Comparison of ENCODE assay signal across 18 cellular contexts in the genomic region with DNA sequence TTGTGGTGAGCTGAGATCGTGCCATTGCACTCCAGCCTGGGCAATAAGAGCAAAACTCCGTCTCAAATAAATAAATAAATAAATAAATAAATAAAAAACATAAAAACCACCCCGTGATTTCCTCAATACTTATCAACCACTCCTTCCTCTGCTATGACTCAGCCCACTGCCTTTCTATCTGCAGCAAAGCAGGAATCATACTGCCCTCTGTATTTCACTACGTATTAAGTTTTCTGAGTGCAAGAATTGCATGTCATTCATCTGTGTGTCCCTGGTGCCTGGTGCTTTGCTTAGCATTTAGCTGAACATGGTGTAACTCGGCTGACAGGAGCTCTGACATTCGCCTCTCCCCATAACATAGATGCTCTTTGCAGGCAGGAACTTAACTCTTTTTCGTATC. TPM values are rescaled to one million over a fixed set of nuclear protein-coding genes. Genes with fewer than 3 reads are reported as not detected.
DNase-seq lines count a peak whose midpoint lies in the region; ATAC-seq and TF ChIP-seq lines count a peak whose summit lies in the region.
"Had no signal": no experiment of that assay in that cellular context is flagged by ENCODE, and none has a peak within 500 bp of the region (broad histone marks: within the 10 kb centered on the region; RNA-seq: fewer than 3 reads in every experiment).

No MANE protein-coding gene starts in this region.

- peaks cover 9% of the 10 kb centered on the region for H3K79me2 ChIP-seq in mesendoderm (ENCODE audit: control insufficient read depth, insufficient read depth, low read length)

- H4K5ac ChIP-seq in mesendoderm (ENCODE audit: low read length) = no peak overlapping the region

- H3K36me3 Mint-ChIP-seq in activated CD8-positive, alpha-beta memory T cell treated with anti-CD3 and anti-CD28 coated beads, Interleukin-2, amount 10 ng/mL, durations not matched to agents 7 days and 5 days = peaks cover 41% of the 10 kb centered on the region

- no peak overlapping the region for H3K4ac ChIP-seq in mesendoderm (ENCODE audit: low read depth, low read length)

- peaks cover 17% of the 10 kb centered on the region for H3K4me1 Mint-ChIP-seq in activated CD8-positive, alpha-beta memory T cell treated with anti-CD3 and anti-CD28 coated beads, Interleukin-2, amount 10 ng/mL, durations not matched to agents 7 days and 5 days

- peaks cover 3% of the 10 kb centered on the region for H3K36me3 ChIP-seq in mesendoderm (ENCODE audit: control insufficient read depth, insufficient read depth, low read length)

- H3K56ac ChIP-seq in mesendoderm (ENCODE audit: low read length) = no peak overlapping the region

- no peak overlapping the region for H2BK5ac ChIP-seq in mesendoderm (ENCODE audit: low read length)

- no peak overlapping the region for H3K9ac ChIP-seq in mesendoderm (ENCODE audit: low read length)
- H3K9ac ChIP-seq: BLaER1, KMS-11 had no signal

- no peaks in the 10 kb centered on the region for H3K27me3 ChIP-seq in mesendoderm (ENCODE audit: insufficient read depth, low read length, poor library complexity)
- H3K27me3 ChIP-seq: BLaER1, MG63 had no signal

- CTCF ChIA-PET in activated CD8-positive, alpha-beta memory T cell treated with anti-CD3 and anti-CD28 coated beads, Interleukin-2, amount 10 ng/mL, durations not matched to agents 7 days and 5 days (lab: Charles Lee) = interaction anchor here (2.7 kb wide), 1 partner anchor 18 kb away, joined by 12 read pairs; no protein-coding TSS in a partner anchor

- H3K27ac ChIP-seq in mesendoderm (ENCODE audit: low read depth, low read length) = no peak overlapping the region
- H3K27ac ChIP-seq: 22Rv1, BLaER1, KMS-11 had no signal

- no peak for ATAC-seq in activated CD8-positive, alpha-beta memory T cell treated with anti-CD3 and anti-CD28 coated beads, Interleukin-2, amount 10 ng/mL, durations not matched to agents 7 days and 5 days

- peaks cover 2% of the 10 kb centered on the region for H3K79me1 ChIP-seq in mesendoderm (ENCODE audit: low read length)

- no peak overlapping the region for H3K23ac ChIP-seq in mesendoderm (ENCODE audit: low read length)

- H3K27ac Mint-ChIP-seq in activated CD8-positive, alpha-beta memory T cell treated with anti-CD3 and anti-CD28 coated beads, Interleukin-2, amount 10 ng/mL, durations not matched to agents 7 days and 5 days = peak overlapping the region; percentile 1

- DNase-seq in activated CD8-positive, alpha-beta memory T cell treated with anti-CD3 and anti-CD28 coated beads, Interleukin-2, amount 10 ng/mL, durations not matched to agents 7 days and 5 days = no peak
- no peak for DNase-seq in activated CD8-positive, alpha-beta memory T cell treated with anti-CD3 and anti-CD28 coated beads, Interleukin-2, amount 50 U/mL, for 48 hours
- DNase-seq in amniotic epithelial cell (ENCODE audit: low read depth) (peak; percentile 44), fibroblast of mammary gland (ENCODE audit: low read depth) (peak; percentile 23), epidermal melanocyte (ENCODE audit: insufficient read length, low spot score) (no peak), mesendoderm (no peak), GF-D8 (lab: John Stamatoyannopoulos, UW) (no peak)
- DNase-seq in activated naive CD4-positive, alpha-beta T cell treated with Interleukin-2 at 50 U/mL for 16 hours = no peak
- DNase-seq: DMS 273 treated with DMSO at 0.1 percent for 48 hours, MG63, NCI-H1105, NCI-H1694 treated with DMSO at 0.1 percent for 48 hours, NCI-H446 treated with DMSO at 0.1 percent for 48 hours, NCI-H748 treated with DMSO at 0.1 percent for 48 hours, SHP77 had no signal

- H3K4me1 ChIP-seq in mesendoderm (ENCODE audit: control insufficient read depth, low read depth, low read length) = no peaks in the 10 kb centered on the region

- no peak for TF ChIP-seq CTCF in fibroblast of mammary gland (conservative IDR thresholded peaks at IDR 0.05; ENCODE audit: control insufficient read depth, insufficient read depth, low read depth, low read length)

- H2BK15ac ChIP-seq in mesendoderm (replicated peaks; ENCODE audit: low read depth) = no peak overlapping the region

- H3K27me3 Mint-ChIP-seq in activated CD8-positive, alpha-beta memory T cell treated with anti-CD3 and anti-CD28 coated beads, Interleukin-2, amount 10 ng/mL, durations not matched to agents 7 days and 5 days = no peaks in the 10 kb centered on the region

- WGBS in mesendoderm (ENCODE audit: extremely low coverage, insufficient coverage, low lambda C conversion rate) = no CpG with 5 or more reads among the region's 7 CpGs

- no peak overlapping the region for H3K4me2 ChIP-seq in mesendoderm (ENCODE audit: low read length)
- H3K4me2 ChIP-seq: BLaER1, KMS-11 had no signal

- no peak overlapping the region for H3K4me3 Mint-ChIP-seq in activated CD8-positive, alpha-beta memory T cell treated with anti-CD3 and anti-CD28 coated beads, Interleukin-2, amount 10 ng/mL, durations not matched to agents 7 days and 5 days

- H3K9me3 Mint-ChIP-seq in activated CD8-positive, alpha-beta memory T cell treated with anti-CD3 and anti-CD28 coated beads, Interleukin-2, amount 10 ng/mL, durations not matched to agents 7 days and 5 days (ENCODE audit: low read depth) = no peaks in the 10 kb centered on the region

- no peak overlapping the region for H2AK5ac ChIP-seq in mesendoderm (ENCODE audit: low read length)

- H3K4me3 ChIP-seq in fibroblast of mammary gland (ENCODE audit: control insufficient read depth, low read depth, low read length) (no peak overlapping the region), mesendoderm (ENCODE audit: low read length) (no peak overlapping the region)
- H3K4me3 ChIP-seq: BLaER1, MG63 had no signal

- H3K18ac ChIP-seq in mesendoderm (ENCODE audit: low read length) = no peak overlapping the region

- no peak overlapping the region for H4K8ac ChIP-seq in mesendoderm (ENCODE audit: low read depth, low read length)

- no peak overlapping the region for H2BK120ac ChIP-seq in mesendoderm (ENCODE audit: low read depth, low read length)

RNA-seq across cellular contexts. Expression of a gene that starts 7.1 kb away (rescaled TPM):
- 10 to 100 TPM; 42.8 to 58.7 TPM for total RNA-seq in activated CD8-positive, alpha-beta memory T cell treated with anti-CD3 and anti-CD28 coated beads, Interleukin-2, amount 10 ng/mL, durations not matched to agents 7 days and 5 days
- 40.6 TPM for polyA plus RNA-seq in mesendoderm (2013, experiment 1 of 2)
- 42.2 TPM for polyA plus RNA-seq in mesendoderm (2013, experiment 2 of 2)

RNA-seq across cellular contexts. Expression of a gene that starts 20.8 kb away (rescaled TPM):
- total RNA-seq in activated CD8-positive, alpha-beta memory T cell treated with anti-CD3 and anti-CD28 coated beads, Interleukin-2, amount 10 ng/mL, durations not matched to agents 7 days and 5 days = 10 to 100 TPM in 1 of 2 experiments, 1 to 10 TPM in 1; 1.6 to 10.0 TPM
- polyA plus RNA-seq in mesendoderm (2013, experiment 1 of 2) = 6.2 TPM
- polyA plus RNA-seq in mesendoderm (2013, experiment 2 of 2) = 5.9 TPM

RNA-seq across cellular contexts. Expression of a gene that starts 31.6 kb away (rescaled TPM):
- 10 to 100 TPM; 15.3 to 15.9 TPM for total RNA-seq in activated CD8-positive, alpha-beta memory T cell treated with anti-CD3 and anti-CD28 coated beads, Interleukin-2, amount 10 ng/mL, durations not matched to agents 7 days and 5 days
- polyA plus RNA-seq in mesendoderm (2013, experiment 1 of 2) = 5.0 TPM
- polyA plus RNA-seq in mesendoderm (2013, experiment 2 of 2) = 5.0 TPM

Comparison
In these comparisons a context has a peak if more than half of its experiments do, and no peak if none do; other contexts are left out.
1. DNase-seq: peak in amniotic epithelial cell (single experiment) and fibroblast of mammary gland (single experiment); none in activated CD8-positive, alpha-beta memory T cell treated with anti-CD3 and anti-CD28 coated beads, Interleukin-2, amount 10 ng/mL, durations not matched to agents 7 days and 5 days (single experiment), activated CD8-positive, alpha-beta memory T cell treated with anti-CD3 and anti-CD28 coated beads, Interleukin-2, amount 50 U/mL, for 48 hours (single experiment), epidermal melanocyte (single experiment), mesendoderm (single experiment), activated naive CD4-positive, alpha-beta T cell treated with Interleukin-2 at 50 U/mL for 16 hours (single experiment) and GF-D8 (single experiment).